Comparison of ENCODE assay signal across 8 cellular contexts in the genomic region with DNA sequence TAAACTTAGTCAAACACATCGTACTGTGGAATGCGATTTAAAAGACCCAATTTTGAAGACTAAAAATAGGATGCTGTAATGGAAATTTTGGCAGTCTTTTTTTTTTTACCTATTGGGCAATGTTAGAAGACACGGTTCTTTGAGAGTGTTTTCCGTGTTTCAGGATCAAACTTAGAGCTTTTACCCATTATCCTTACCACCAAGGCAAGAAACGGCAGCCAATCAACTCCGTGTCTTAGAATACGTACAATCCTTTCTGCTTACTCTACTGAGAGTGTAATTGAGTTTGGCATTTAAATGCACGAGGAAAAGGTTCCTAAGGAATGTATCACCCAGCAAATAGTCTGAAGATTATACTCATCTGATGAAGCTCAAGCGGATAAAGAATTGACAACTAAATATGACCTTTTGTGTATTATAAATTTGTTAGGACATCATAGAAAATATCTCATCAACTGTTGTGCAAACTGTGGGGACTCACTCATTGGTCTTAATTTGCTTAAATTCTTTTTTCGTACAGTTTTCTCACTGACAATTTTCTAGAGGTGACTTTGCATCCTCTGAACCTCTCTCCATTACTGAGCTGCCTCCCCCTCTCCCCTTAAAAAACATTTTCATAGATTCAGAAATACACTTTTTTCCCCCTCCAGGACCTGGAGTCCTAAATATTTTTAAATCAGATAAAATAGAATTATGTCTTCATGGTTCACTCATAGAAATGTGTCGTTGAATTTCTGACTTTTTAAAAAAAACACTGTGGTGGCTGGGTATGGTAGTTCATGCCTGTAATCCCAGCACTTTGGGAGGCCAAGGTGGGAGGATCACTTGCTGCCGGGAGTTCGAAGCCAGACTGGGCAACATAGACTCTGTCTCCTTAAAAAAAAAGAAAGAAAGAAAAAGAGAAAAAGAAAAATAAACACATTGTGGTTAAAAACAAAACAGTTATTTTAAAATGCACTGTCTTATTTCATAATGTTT. TPM values are rescaled to one million over a fixed set of nuclear protein-coding genes. Genes with fewer than 3 reads are reported as not detected.
DNase-seq lines count a peak whose midpoint lies in the region; ATAC-seq, FAIRE-seq and TF ChIP-seq lines count a peak whose summit lies in the region.

No MANE protein-coding gene starts in this region.

- peaks cover 10% of the 10 kb centered on the region; the same call in 1 of the 2 replicates for H4K20me1 ChIP-seq in DND-41 (ENCODE audit: insufficient read depth, low read length)

- H3K27me3 Mint-ChIP-seq in activated CD8-positive, alpha-beta T cell treated with anti-CD3 and anti-CD28 coated beads for 36 hours: no peaks in the 10 kb centered on the region

- CTCF ChIA-PET in activated CD8-positive, alpha-beta T cell treated with anti-CD3 and anti-CD28 coated beads for 36 hours (lab: Charles Lee): interaction anchor here (0.6 to 1.5 kb wide), 4 partner anchors 11 to 156 kb away, joined by 3 to 5 read pairs (median 3); no protein-coding TSS in a partner anchor

- H3K9me3 Mint-ChIP-seq in activated CD8-positive, alpha-beta T cell treated with anti-CD3 and anti-CD28 coated beads for 36 hours: no peaks in the 10 kb centered on the region

- peak overlapping the region; percentile 99 for H3K4me3 Mint-ChIP-seq in activated CD8-positive, alpha-beta T cell treated with anti-CD3 and anti-CD28 coated beads for 36 hours

- peaks cover 27% of the 10 kb centered on the region for H3K36me3 Mint-ChIP-seq in activated CD8-positive, alpha-beta T cell treated with anti-CD3 and anti-CD28 coated beads for 36 hours (ENCODE audit: low read depth)

- intact Hi-C loops in activated CD8-positive, alpha-beta T cell treated with anti-CD3 and anti-CD28 coated beads for 36 hours (cut with micrococcal nuclease): loop anchor here (5.0 kb wide), 1 partner anchor 60 kb away; a partner anchor contains a TSS

- H3K27ac Mint-ChIP-seq in activated CD8-positive, alpha-beta T cell treated with anti-CD3 and anti-CD28 coated beads for 36 hours: peak overlapping the region; percentile 98

- no peak for ATAC-seq in DND-41 (ENCODE audit: insufficient read depth, low read depth)
- no peak for ATAC-seq in activated CD8-positive, alpha-beta T cell treated with anti-CD3 and anti-CD28 coated beads for 36 hours
- ATAC-seq in HG02798 (IDR thresholded peaks at IDR 0.05; ENCODE audit: poor library complexity, unreplicated experiment): no peak

- H3K4me1 ChIP-seq in DND-41 (ENCODE audit: insufficient read depth, low read length) (peaks cover 44% of the 10 kb centered on the region), right atrium auricular region (peaks cover 0 to 72% of the 10 kb centered on the region in 2 donors), skeletal muscle satellite cell (ENCODE audit: control insufficient read depth, insufficient read depth, low read length) (peaks cover 27% of the 10 kb centered on the region)

- peak overlapping the region; percentile 78 to 79 for H3K4me3 ChIP-seq in DND-41 (ENCODE audit: low read depth in 1 of 2, low read length in 2 of 2)
- H3K4me3 ChIP-seq in right atrium auricular region: peak overlapping the region; percentile 85 to 93
- peak overlapping the region; percentile 93 for H3K4me3 ChIP-seq in skeletal muscle satellite cell (ENCODE audit: low read length)

- TF ChIP-seq CTCF in DND-41 (IDR thresholded peaks at IDR 0.05; ENCODE audit: borderline replicate concordance, extremely low read depth, low read length, poor library complexity, severe bottlenecking): no peak
- TF ChIP-seq CTCF in activated CD8-positive, alpha-beta T cell treated with anti-CD3 and anti-CD28 coated beads for 36 hours (IDR thresholded peaks at IDR 0.05): no peak
- peak in 1 of 2 donors; percentile 11 for TF ChIP-seq CTCF in right atrium auricular region (IDR thresholded peaks at IDR 0.05)

- H3K4me2 ChIP-seq in DND-41 (ENCODE audit: insufficient read depth, low read length) (peak overlapping the region; percentile 74), skeletal muscle satellite cell (ENCODE audit: low read length) (peak overlapping the region; percentile 78)

- peak overlapping the region; percentile 90 for H2AFZ ChIP-seq in DND-41 (ENCODE audit: low read depth, low read length)

- H3K9ac ChIP-seq in DND-41 (ENCODE audit: low read depth, low read length) (peak overlapping the region; percentile 65), skeletal muscle satellite cell (ENCODE audit: low read depth, low read length) (peak overlapping the region; percentile 91)

- POLR2A ChIA-PET in activated CD8-positive, alpha-beta T cell treated with anti-CD3 and anti-CD28 coated beads for 36 hours (lab: Charles Lee): interaction anchor here (0.6 to 1.9 kb wide), 9 partner anchors 9 to 267 kb away, joined by 3 to 6 read pairs (median 3); a partner anchor contains a TSS

- H3K27me3 ChIP-seq in DND-41 (ENCODE audit: insufficient read depth, low read length, poor library complexity) (no peaks in the 10 kb centered on the region), right atrium auricular region (no peaks in the 10 kb centered on the region), skeletal muscle satellite cell (ENCODE audit: control insufficient read depth, insufficient read depth, low read length) (no peaks in the 10 kb centered on the region)

- no peak for FAIRE-seq in GM12892 (lab: Jason Lieb, UNC)

- peaks cover 10% of the 10 kb centered on the region for H3K36me3 ChIP-seq in DND-41 (ENCODE audit: insufficient read depth, low read length)
- H3K36me3 ChIP-seq in right atrium auricular region: no peaks in the 10 kb centered on the region
- H3K36me3 ChIP-seq in skeletal muscle satellite cell (ENCODE audit: insufficient read depth, low read length): peaks cover 8% of the 10 kb centered on the region

- no peak for TF ChIP-seq POLR2A in GM12892 (IDR thresholded peaks at IDR 0.05; ENCODE audit: low read depth, low read length)

- peak overlapping the region; percentile 78 for H3K27ac ChIP-seq in DND-41 (ENCODE audit: low read length)
- H3K27ac ChIP-seq in right atrium auricular region: peak overlapping the region; percentile 94 to 98

- H3K79me2 ChIP-seq in DND-41 (ENCODE audit: insufficient read depth, low read length): peaks cover 86% of the 10 kb centered on the region

- no peaks in the 10 kb centered on the region for H3K9me3 ChIP-seq in DND-41 (ENCODE audit: insufficient read depth, low read length, severe bottlenecking)
- no peaks in the 10 kb centered on the region for H3K9me3 ChIP-seq in right atrium auricular region
- no peaks in the 10 kb centered on the region for H3K9me3 ChIP-seq in skeletal muscle satellite cell (replicated peaks; ENCODE audit: low read length)

- DNase-seq in DND-41 (no peak), KG1 (lab: John Stamatoyannopoulos, UW) (peak; percentile 38), right atrium auricular region (ENCODE audit: low spot score) (no peak), nucleus accumbens (lab: John Stamatoyannopoulos, UW) (no peak), GM12892 (ENCODE audit: insufficient read length) (no peak)
- DNase-seq in activated CD8-positive, alpha-beta T cell treated with anti-CD3 and anti-CD28 coated beads for 36 hours: peak; percentile 26

- peaks cover 44% of the 10 kb centered on the region for H3K4me1 Mint-ChIP-seq in activated CD8-positive, alpha-beta T cell treated with anti-CD3 and anti-CD28 coated beads for 36 hours (ENCODE audit: low read depth)

RNA-seq across cellular contexts. Expression of a gene that starts 1.3 kb away (rescaled TPM):
- total RNA-seq in activated CD8-positive, alpha-beta T cell treated with anti-CD3 and anti-CD28 coated beads for 36 hours: 10 to 100 TPM; 23.5 to 25.1 TPM
- 10 to 100 TPM; 15.6 to 19.0 TPM for total RNA-seq in right atrium auricular region
- 14.2 and 15.1 TPM in 2 replicates for total RNA-seq in skeletal muscle satellite cell (2012; rRNA removed)
- 7.7 TPM for polyA plus RNA-seq in GM12892 (2012; ENCODE audit: missing spikeins)

RNA-seq across cellular contexts. Expression of a gene that starts 1.5 kb away (rescaled TPM):
- total RNA-seq in activated CD8-positive, alpha-beta T cell treated with anti-CD3 and anti-CD28 coated beads for 36 hours: 10 to 100 TPM; 16.0 TPM
- total RNA-seq in right atrium auricular region: 10 to 100 TPM in 1 of 2 donors, 1 to 10 TPM in 1; 5.5 to 12.0 TPM
- total RNA-seq in skeletal muscle satellite cell (2012; rRNA removed): 29.5 and 34.2 TPM in 2 replicates
- 20.8 TPM for polyA plus RNA-seq in GM12892 (2012; ENCODE audit: missing spikeins)

Comparison
In these comparisons a context has a peak if more than half of its experiments do, and no peak if none do; other contexts are left out.
1. DNase-seq: peak in KG1 (single experiment) and activated CD8-positive, alpha-beta T cell treated with anti-CD3 and anti-CD28 coated beads for 36 hours (single experiment); none in DND-41 (single experiment), right atrium auricular region (single experiment), nucleus accumbens (0 of 56) and GM12892 (single experiment).
2. Peak in every context shown above with its lines, with median percentiles within 50 percentile points of each other: H3K4me3 ChIP-seq.